8 cellular contexts compared by ENCODE assay signal in genomic region chr3:129608087-129608935, GRCh38. TPM values are rescaled to one million over a fixed set of nuclear protein-coding genes. Genes with fewer than 3 reads are reported as not detected.
DNase-seq lines count a peak whose midpoint lies in the region; ATAC-seq and TF ChIP-seq lines count a peak whose summit lies in the region.

No MANE protein-coding gene starts in this region.

- peaks cover 2 to 4% of the 10 kb centered on the region in 2 donors for H3K27me3 Mint-ChIP-seq in CD8-positive, alpha-beta memory T cell
- H3K27me3 Mint-ChIP-seq in activated CD4-positive, alpha-beta memory T cell treated with anti-CD3 and anti-CD28 coated beads, Interleukin-2, amount 10 ng/mL, durations not matched to agents 7 days and 5 days, result peaks cover 46% of the 10 kb centered on the region

- CTCF ChIA-PET in CD8-positive, alpha-beta memory T cell (lab: Charles Lee), result interaction anchor here (1.1 to 1.8 kb wide), 3 partner anchors 12 to 118 kb away, joined by 3 to 6 read pairs (median 5); no protein-coding TSS in a partner anchor
- CTCF ChIA-PET in activated CD4-positive, alpha-beta memory T cell treated with anti-CD3 and anti-CD28 coated beads, Interleukin-2, amount 10 ng/mL, durations not matched to agents 7 days and 5 days (lab: Charles Lee), result no interaction called here

- peaks cover 4% of the 10 kb centered on the region for H3K4me1 ChIP-seq in CD8-positive, alpha-beta memory T cell (ENCODE audit: insufficient read depth, low read length)
- H3K4me1 ChIP-seq in upper lobe of right lung (peaks cover 61% of the 10 kb centered on the region), MM.1S (ENCODE audit: low read length) (0 out of 2 replicates have a peak, but pooled peaks cover 2% of the 10 kb centered on the region)

- H3K9ac ChIP-seq in MM.1S (ENCODE audit: low read length), result no peak overlapping the region

- no peak overlapping the region for H3K4me3 ChIP-seq in CD8-positive, alpha-beta memory T cell (ENCODE audit: low read length)
- no peak overlapping the region for H3K4me3 ChIP-seq in upper lobe of right lung
- H3K4me3 ChIP-seq in MM.1S (ENCODE audit: low read length), result no peak overlapping the region

- H4K20me1 ChIP-seq in MM.1S (ENCODE audit: insufficient read depth, low read length), result no peaks in the 10 kb centered on the region

- H3K36me3 ChIP-seq in CD8-positive, alpha-beta memory T cell (ENCODE audit: insufficient read depth, low read length), result no peaks in the 10 kb centered on the region
- H3K36me3 ChIP-seq in upper lobe of right lung (no peaks in the 10 kb centered on the region), MM.1S (replicated peaks; ENCODE audit: insufficient read depth, low read length) (no peaks in the 10 kb centered on the region)

- no peaks in the 10 kb centered on the region for H3F3A ChIP-seq in MM.1S (ENCODE audit: insufficient read depth, low read length)

- peaks cover 25 to 43% (median 27%) of the 10 kb centered on the region in 3 donors for H3K4me1 Mint-ChIP-seq in CD8-positive, alpha-beta memory T cell
- peaks cover 13% of the 10 kb centered on the region for H3K4me1 Mint-ChIP-seq in activated CD4-positive, alpha-beta memory T cell treated with anti-CD3 and anti-CD28 coated beads, Interleukin-2, amount 10 ng/mL, durations not matched to agents 7 days and 5 days

- no peaks in the 10 kb centered on the region for H3K9me2 ChIP-seq in MM.1S (replicated peaks; ENCODE audit: insufficient read depth, low read length)

- peak; percentile 20 for TF ChIP-seq CTCF in upper lobe of right lung (IDR thresholded peaks at IDR 0.05)
- no peak; the same call in 1 of the 2 replicates for TF ChIP-seq CTCF in MM.1S (IDR thresholded peaks at IDR 0.05; ENCODE audit: low read length)

- intact Hi-C loops in upper lobe of right lung (cut with DNase I), result no loop called here

- H3K9me3 ChIP-seq in CD8-positive, alpha-beta memory T cell (ENCODE audit: low read length), result no peaks in the 10 kb centered on the region
- no peaks in the 10 kb centered on the region for H3K9me3 ChIP-seq in upper lobe of right lung
- H3K9me3 ChIP-seq in MM.1S (replicated peaks; ENCODE audit: insufficient read depth, low read length), result no peaks in the 10 kb centered on the region

- H3K27me3 ChIP-seq in CD8-positive, alpha-beta memory T cell (ENCODE audit: insufficient read depth, low read length, poor library complexity, severe bottlenecking), result no peaks in the 10 kb centered on the region
- no peaks in the 10 kb centered on the region for H3K27me3 ChIP-seq in upper lobe of right lung
- peaks cover 38% of the 10 kb centered on the region for H3K27me3 ChIP-seq in MM.1S (replicated peaks; ENCODE audit: insufficient read depth, low read length)

- H2AFZ ChIP-seq in MM.1S (ENCODE audit: low read length), result no peak overlapping the region

- no peaks in the 10 kb centered on the region for H3K79me2 ChIP-seq in MM.1S (ENCODE audit: low read length)

- ATAC-seq in upper lobe of right lung (no peak), HG03521 (IDR thresholded peaks at IDR 0.05; ENCODE audit: unreplicated experiment) (no peak)

- H3K27ac Mint-ChIP-seq in CD8-positive, alpha-beta memory T cell, result peak overlapping the region in 5 of 8 donors; percentile 13 to 93 (median 85)
- H3K27ac Mint-ChIP-seq in activated CD4-positive, alpha-beta memory T cell treated with anti-CD3 and anti-CD28 coated beads, Interleukin-2, amount 10 ng/mL, durations not matched to agents 7 days and 5 days, result no peak overlapping the region

- no peak for DNase-seq in CD8-positive, alpha-beta memory T cell
- peak; percentile 65 for DNase-seq in LHCN-M2 (ENCODE audit: low read depth)
- no peak for DNase-seq in activated CD4-positive, alpha-beta memory T cell treated with anti-CD3 and anti-CD28 coated beads, Interleukin-2, amount 10 ng/mL, durations not matched to agents 7 days and 5 days
- DNase-seq in kidney tubule cell (ENCODE audit: low spot score), result peak; percentile 35
- DNase-seq in upper lobe of right lung, result no peak
- no peak for DNase-seq in MM.1S
- DNase-seq in activated CD4-positive, alpha-beta T cell treated with anti-CD3 and anti-CD28 coated beads for 48 hours, result no peak

- peak overlapping the region; percentile 32 to 91 (median 65) for H3K4me3 Mint-ChIP-seq in CD8-positive, alpha-beta memory T cell
- H3K4me3 Mint-ChIP-seq in activated CD4-positive, alpha-beta memory T cell treated with anti-CD3 and anti-CD28 coated beads, Interleukin-2, amount 10 ng/mL, durations not matched to agents 7 days and 5 days, result peak overlapping the region; percentile 4

- H3K27ac ChIP-seq in CD8-positive, alpha-beta memory T cell (ENCODE audit: low read depth, low read length), result no peak overlapping the region
- H3K27ac ChIP-seq in upper lobe of right lung (peak overlapping the region; percentile 87), MM.1S (ENCODE audit: low read length) (no peak overlapping the region)

- H3K4me2 ChIP-seq in MM.1S (ENCODE audit: low read depth, low read length), result no peak overlapping the region

- H3K9me3 Mint-ChIP-seq in CD8-positive, alpha-beta memory T cell, result no peaks in the 10 kb centered on the region
- H3K9me3 Mint-ChIP-seq in activated CD4-positive, alpha-beta memory T cell treated with anti-CD3 and anti-CD28 coated beads, Interleukin-2, amount 10 ng/mL, durations not matched to agents 7 days and 5 days, result no peaks in the 10 kb centered on the region

- peaks cover 0 to 8% (median 0%) of the 10 kb centered on the region in 3 donors for H3K36me3 Mint-ChIP-seq in CD8-positive, alpha-beta memory T cell
- H3K36me3 Mint-ChIP-seq in activated CD4-positive, alpha-beta memory T cell treated with anti-CD3 and anti-CD28 coated beads, Interleukin-2, amount 10 ng/mL, durations not matched to agents 7 days and 5 days (ENCODE audit: low read depth), result peaks cover 2% of the 10 kb centered on the region

- POLR2A ChIA-PET in CD8-positive, alpha-beta memory T cell (lab: Charles Lee), result interaction anchor here (0.5 to 1.4 kb wide), 2 partner anchors 15 to 30 kb away, joined by 3 read pairs; no protein-coding TSS in a partner anchor
- POLR2A ChIA-PET in activated CD4-positive, alpha-beta memory T cell treated with anti-CD3 and anti-CD28 coated beads, Interleukin-2, amount 10 ng/mL, durations not matched to agents 7 days and 5 days (lab: Charles Lee), result no interaction called here

RNA-seq across cellular contexts. Expression of gene PLXND1, which starts 1.8 kb away (rescaled TPM):
- total RNA-seq in CD8-positive, alpha-beta memory T cell, result 10 to 100 TPM; 12.1 to 15.2 TPM
- 17.3 TPM for polyA plus RNA-seq in CD8-positive, alpha-beta memory T cell
- total RNA-seq in LHCN-M2 (2014; rRNA removed), result 51.3 and 63.2 TPM in 2 replicates
- 73.0 TPM for polyA plus RNA-seq in LHCN-M2 (2012)
- 10 to 100 TPM; 13.4 to 18.0 TPM for total RNA-seq in activated CD4-positive, alpha-beta memory T cell treated with anti-CD3 and anti-CD28 coated beads, Interleukin-2, amount 10 ng/mL, durations not matched to agents 7 days and 5 days
- total RNA-seq in upper lobe of right lung, result 284 TPM

Comparison
In these comparisons a context has a peak if more than half of its experiments do, and no peak if none do; other contexts are left out.
1. DNase-seq: peak in LHCN-M2 (single experiment) and kidney tubule cell (single experiment); none in CD8-positive, alpha-beta memory T cell (0 of 5), activated CD4-positive, alpha-beta memory T cell treated with anti-CD3 and anti-CD28 coated beads, Interleukin-2, amount 10 ng/mL, durations not matched to agents 7 days and 5 days (single experiment), upper lobe of right lung (single experiment), MM.1S (single experiment) and activated CD4-positive, alpha-beta T cell treated with anti-CD3 and anti-CD28 coated beads for 48 hours (single experiment).